Comparison of ENCODE assay signal across 19 cellular contexts in genomic region chr3:175399156-175399840, GRCh38.
DNase-seq lines count a peak whose midpoint lies in the region; ATAC-seq and TF ChIP-seq lines count a peak whose summit lies in the region.
"Had no signal": no experiment of that assay in that cellular context is flagged by ENCODE, and none has a peak within 500 bp of the region (broad histone marks: within the 10 kb centered on the region; RNA-seq: fewer than 3 reads in every experiment).

No MANE protein-coding gene starts in this region.

- no peaks in the 10 kb centered on the region for H3K4me1 Mint-ChIP-seq in CD4-positive, alpha-beta memory T cell

- in situ Hi-C loops in ACHN (cut with HindIII; ENCODE audit: low pct_ligation_motif_present, low pct_unique_long_range_greater_than_20kb, low sequenced_read_pairs), result no loop called here

- H3K9me2 ChIP-seq in PC-3 (replicated peaks; ENCODE audit: low read length) (no peaks in the 10 kb centered on the region), hepatocyte (replicated peaks; ENCODE audit: insufficient read depth) (no peaks in the 10 kb centered on the region)

- no peaks in the 10 kb centered on the region for H3F3A ChIP-seq in PC-3 (ENCODE audit: low read length, unreplicated experiment)

- ATAC-seq in PC-3, result no peak

- H3K27ac ChIP-seq in PC-3 (ENCODE audit: low read length), result no peak overlapping the region
- peak overlapping the region; percentile 31 for H3K27ac ChIP-seq in hepatocyte
- H3K27ac ChIP-seq in CD4-positive, alpha-beta memory T cell (ENCODE audit: low read depth, low read length), result no peak overlapping the region
- H3K27ac ChIP-seq: BLaER1 treated with 17β-estradiol and CSF1 and Interleukin-3, amounts not matched to agents 10 nM and 100 nM; PC-9; SK-N-MC had no signal

- H3K27me3 Mint-ChIP-seq in CD4-positive, alpha-beta memory T cell, result no peaks in the 10 kb centered on the region

- POLR2A ChIA-PET in PC-3 (lab: Charles Lee; ENCODE audit: unreplicated experiment), result no interaction called here
- POLR2A ChIA-PET in CD4-positive, alpha-beta memory T cell (lab: Charles Lee; ENCODE audit: partially characterized antibody), result no interaction called here

- H3K79me2 ChIP-seq in PC-3 (ENCODE audit: low read length) (no peaks in the 10 kb centered on the region), hepatocyte (no peaks in the 10 kb centered on the region)

- no peak overlapping the region for H3K4me3 Mint-ChIP-seq in CD4-positive, alpha-beta memory T cell
- H3K4me3 Mint-ChIP-seq: T-helper 1 cell treated with Interleukin-12 subunit alpha and Interleukin-12 subunit beta and Interleukin-4 antibody, amounts not matched to agents 30 μg/mL and 1 μg/mL, for 36 hours had no signal

- no TSS peak for BruUV-seq in PC-3 (replicated peaks; lab: Mats Ljungman, UMichigan)

- H3K36me3 Mint-ChIP-seq in CD4-positive, alpha-beta memory T cell, result no peaks in the 10 kb centered on the region

- DNase-seq in HFF-Myc (ENCODE audit: extremely low read depth, low read depth) (peak; percentile 52), PC-3 (peak; percentile 39), hepatocyte (ENCODE audit: low spot score) (no peak), ACHN (no peak), NCI-H2107 (lab: John Stamatoyannopoulos, UW) (no peak)
- no peak for DNase-seq in CD4-positive, alpha-beta memory T cell
- no peak for DNase-seq in stimulated activated CD8-positive, alpha-beta memory T cell treated with anti-CD3 and anti-CD28 coated beads, Interleukin-4, amount 100 ng/mL, for 48 hours
- DNase-seq: COR-L47, DMS79 treated with DMSO at 0.1 percent for 48 hours, GF-D8, MV-4-11, NCI-H1436, NCI-H2081 treated with DMSO at 0.1 percent for 48 hours, NCI-H345 had no signal

- H2AFZ ChIP-seq in PC-3 (ENCODE audit: low read length) (no peak overlapping the region), hepatocyte (no peak overlapping the region)
- H2AFZ ChIP-seq: PC-9 had no signal

- peaks cover 0 to 12% (median 3%) of the 10 kb centered on the region in 8 donors for H3K9me3 Mint-ChIP-seq in CD4-positive, alpha-beta memory T cell

- intact Hi-C loops in PC-3 (cut with micrococcal nuclease), result no loop called here
- intact Hi-C loops in CD4-positive, alpha-beta memory T cell (cut with micrococcal nuclease), result no loop called here

- no peak overlapping the region for H3K27ac Mint-ChIP-seq in CD4-positive, alpha-beta memory T cell
- H3K27ac Mint-ChIP-seq: T-helper 1 cell treated with Interleukin-12 subunit alpha and Interleukin-12 subunit beta and Interleukin-4 antibody, amounts not matched to agents 30 μg/mL and 1 μg/mL, for 36 hours had no signal

- CTCF ChIA-PET in PC-3 (lab: Charles Lee), result no interaction called here
- CTCF ChIA-PET in CD4-positive, alpha-beta memory T cell (lab: Charles Lee; ENCODE audit: partially characterized antibody), result no interaction called here

- H3K36me3 ChIP-seq in PC-3 (ENCODE audit: low read depth, low read length), result no peaks in the 10 kb centered on the region
- H3K36me3 ChIP-seq in hepatocyte (replicated peaks; ENCODE audit: insufficient read depth, low read depth), result no peaks in the 10 kb centered on the region
- H3K36me3 ChIP-seq in skeletal muscle satellite cell (ENCODE audit: insufficient read depth, low read length), result no peaks in the 10 kb centered on the region
- H3K36me3 ChIP-seq in CD4-positive, alpha-beta memory T cell (ENCODE audit: insufficient read depth, low read length), result no peaks in the 10 kb centered on the region

- H3K4me2 ChIP-seq in PC-3 (ENCODE audit: low read length) (no peak overlapping the region), hepatocyte (no peak overlapping the region), skeletal muscle satellite cell (ENCODE audit: low read length) (peak overlapping the region; percentile 31)
- H3K4me2 ChIP-seq: BLaER1 treated with 17β-estradiol and CSF1 and Interleukin-3, amounts not matched to agents 10 nM and 100 nM; PC-9 had no signal

- H4K20me1 ChIP-seq in PC-3 (ENCODE audit: low read length), result no peaks in the 10 kb centered on the region
- no peaks in the 10 kb centered on the region for H4K20me1 ChIP-seq in hepatocyte (ENCODE audit: insufficient read depth, poor library complexity, severe bottlenecking)
- H4K20me1 ChIP-seq: BLaER1 treated with 17β-estradiol and CSF1 and Interleukin-3, amounts not matched to agents 10 nM and 100 nM had no signal

- 70% methylated on average over 5 of the region's 5 CpGs for WGBS in hepatocyte (ENCODE audit: low lambda C conversion rate, missing lambda C conversion rate)

- no peaks in the 10 kb centered on the region for H3K27me3 ChIP-seq in PC-3 (ENCODE audit: low read length)
- no peaks in the 10 kb centered on the region for H3K27me3 ChIP-seq in hepatocyte
- H3K27me3 ChIP-seq in skeletal muscle satellite cell (ENCODE audit: control insufficient read depth, insufficient read depth, low read length), result no peaks in the 10 kb centered on the region
- no peaks in the 10 kb centered on the region for H3K27me3 ChIP-seq in CD4-positive, alpha-beta memory T cell (ENCODE audit: insufficient read depth, low read length)
- H3K27me3 ChIP-seq: BLaER1 treated with 17β-estradiol and CSF1 and Interleukin-3, amounts not matched to agents 10 nM and 100 nM had no signal

- TF ChIP-seq CTCF in HFF-Myc (IDR thresholded peaks at IDR 0.05; ENCODE audit: low read depth, low read length, missing control alignments), result no peak
- TF ChIP-seq CTCF in PC-3 (conservative IDR thresholded peaks at IDR 0.05; ENCODE audit: low read depth, low read length), result no peak
- no peak for TF ChIP-seq CTCF in hepatocyte (IDR thresholded peaks at IDR 0.05; ENCODE audit: poor library complexity)

- no peaks in the 10 kb centered on the region for H3K4me1 ChIP-seq in PC-3 (ENCODE audit: insufficient read depth, low read length)
- no peaks in the 10 kb centered on the region for H3K4me1 ChIP-seq in hepatocyte (ENCODE audit: insufficient read depth)
- peaks cover 9% of the 10 kb centered on the region for H3K4me1 ChIP-seq in skeletal muscle satellite cell (ENCODE audit: control insufficient read depth, insufficient read depth, low read length)
- H3K4me1 ChIP-seq in CD4-positive, alpha-beta memory T cell (ENCODE audit: insufficient read depth, low read length), result no peaks in the 10 kb centered on the region

- no peak overlapping the region for H3K4me3 ChIP-seq in HFF-Myc (replicated peaks; ENCODE audit: low read depth, low read length)
- H3K4me3 ChIP-seq in PC-3 (ENCODE audit: low read length), result no peak overlapping the region
- H3K4me3 ChIP-seq in hepatocyte, result no peak overlapping the region
- no peak overlapping the region for H3K4me3 ChIP-seq in skeletal muscle satellite cell (ENCODE audit: low read length)
- no peak overlapping the region for H3K4me3 ChIP-seq in CD4-positive, alpha-beta memory T cell (ENCODE audit: low read length in 2 of 2)
- H3K4me3 ChIP-seq: BLaER1 treated with 17β-estradiol and CSF1 and Interleukin-3, amounts not matched to agents 10 nM and 100 nM; PC-9; SK-N-MC had no signal

- no peaks in the 10 kb centered on the region for H3K9me3 ChIP-seq in PC-3 (ENCODE audit: low read length)
- H3K9me3 ChIP-seq in hepatocyte (ENCODE audit: low read depth), result no peaks in the 10 kb centered on the region
- H3K9me3 ChIP-seq in skeletal muscle satellite cell (replicated peaks; ENCODE audit: low read length), result no peaks in the 10 kb centered on the region
- no peaks in the 10 kb centered on the region for H3K9me3 ChIP-seq in CD4-positive, alpha-beta memory T cell (ENCODE audit: control insufficient read depth in 1 of 2, low read length in 2 of 2)

- no peak overlapping the region for H3K9ac ChIP-seq in PC-3 (ENCODE audit: low read length)
- no peak overlapping the region for H3K9ac ChIP-seq in skeletal muscle satellite cell (ENCODE audit: low read depth, low read length)
- H3K9ac ChIP-seq: BLaER1 treated with 17β-estradiol and CSF1 and Interleukin-3, amounts not matched to agents 10 nM and 100 nM had no signal

Comparison
In these comparisons a context has a peak if more than half of its experiments do, and no peak if none do; other contexts are left out.
1. DNase-seq: peak in HFF-Myc (single experiment) and PC-3 (single experiment); none in hepatocyte (single experiment), CD4-positive, alpha-beta memory T cell (0 of 5), ACHN (single experiment), stimulated activated CD8-positive, alpha-beta memory T cell treated with anti-CD3 and anti-CD28 coated beads, Interleukin-4, amount 100 ng/mL, for 48 hours (single experiment) and NCI-H2107 (single experiment).